Comparison of ENCODE assay signal across 13 cellular contexts in genomic region chr3:136149569-136150136, GRCh38. TPM values are rescaled to one million over a fixed set of nuclear protein-coding genes. Genes with fewer than 3 reads are reported as not detected.
A peak's percentile ranks its signal among the peaks of the same experiment; 100 is the strongest.
DNase-seq lines count a peak whose midpoint lies in the region; ATAC-seq and TF ChIP-seq lines count a peak whose summit lies in the region.
"Had no signal": no experiment of that assay in that cellular context is flagged by ENCODE, and none has a peak within 500 bp of the region (broad histone marks: within the 10 kb centered on the region; RNA-seq: fewer than 3 reads in every experiment).

No MANE protein-coding gene starts in this region.

- no peaks in the 10 kb centered on the region for H3K27me3 Mint-ChIP-seq in activated CD4-positive, alpha-beta T cell treated with anti-CD3 and anti-CD28 coated beads for 36 hours
- no peaks in the 10 kb centered on the region for H3K27me3 Mint-ChIP-seq in brain
- H3K27me3 Mint-ChIP-seq in natural killer cell (ENCODE audit: low read depth in 2 of 2): no peaks in the 10 kb centered on the region

- H3K4me1 Mint-ChIP-seq in activated CD4-positive, alpha-beta T cell treated with anti-CD3 and anti-CD28 coated beads for 36 hours: peaks cover 72% of the 10 kb centered on the region
- H3K4me1 Mint-ChIP-seq in brain: peaks cover 61% of the 10 kb centered on the region
- H3K4me1 Mint-ChIP-seq in natural killer cell: peaks cover 70 to 80% of the 10 kb centered on the region in 2 donors

- H3K27ac Mint-ChIP-seq in activated CD4-positive, alpha-beta T cell treated with anti-CD3 and anti-CD28 coated beads for 36 hours: peak overlapping the region; percentile 69
- peak overlapping the region in 4 of 5 experiments; percentile 1 to 77 (median 50) for H3K27ac Mint-ChIP-seq in brain
- peak overlapping the region; percentile 64 to 75 for H3K27ac Mint-ChIP-seq in natural killer cell

- no peak for TF ChIP-seq CTCF in brain (conservative IDR thresholded peaks at IDR 0.05)
- TF ChIP-seq CTCF in natural killer cell (IDR thresholded peaks at IDR 0.05): no peak

- no peak overlapping the region for H3K4me3 Mint-ChIP-seq in activated CD4-positive, alpha-beta T cell treated with anti-CD3 and anti-CD28 coated beads for 36 hours
- H3K4me3 Mint-ChIP-seq in brain (peak overlapping the region in 2 of 5 experiments; percentile 42 to 45), natural killer cell (peak overlapping the region; percentile 9)

- peaks cover 1 to 2% of the 10 kb centered on the region in 2 donors for H3K4me1 ChIP-seq in aorta (ENCODE audit: control insufficient read depth in 1 of 2, insufficient read depth in 2 of 2, low read length in 2 of 2)

- H3K27ac ChIP-seq in aorta (ENCODE audit: low read depth in 1 of 2, low read length in 2 of 2): no peak overlapping the region
- H3K27ac ChIP-seq: left lung had no signal

- H3K9me3 Mint-ChIP-seq in activated CD4-positive, alpha-beta T cell treated with anti-CD3 and anti-CD28 coated beads for 36 hours (ENCODE audit: low read depth): no peaks in the 10 kb centered on the region
- H3K9me3 Mint-ChIP-seq in brain (peaks cover 0 to 3% (median 0%) of the 10 kb centered on the region in 5 experiments), natural killer cell (no peaks in the 10 kb centered on the region)

- peak; percentile 81 for ATAC-seq in activated CD4-positive, alpha-beta T cell treated with anti-CD3 and anti-CD28 coated beads for 36 hours
- ATAC-seq in natural killer cell: no peak
- ATAC-seq in aorta (ENCODE audit: low FRiP score): no peak
- ATAC-seq: left lung had no signal

- intact Hi-C loops in activated CD4-positive, alpha-beta T cell treated with anti-CD3 and anti-CD28 coated beads for 36 hours (cut with DNase I, micrococcal nuclease): loop anchor here in 1 of 2 experiments (5.0 kb wide), 1 partner anchor 43 kb away; no protein-coding TSS in a partner anchor
- intact Hi-C loops in natural killer cell (cut with micrococcal nuclease) (loop anchor here (5.0 kb wide), 1 partner anchor 43 kb away; no protein-coding TSS in a partner anchor), aorta (cut with DNase I) (loop anchor here in 1 of 2 donors (5.0 kb wide), 1 partner anchor 43 kb away; no protein-coding TSS in a partner anchor)

- no peak overlapping the region for H3K4me3 ChIP-seq in aorta (ENCODE audit: low read length in 2 of 2)
- H3K4me3 ChIP-seq: left lung had no signal

- CTCF ChIA-PET in activated CD4-positive, alpha-beta T cell treated with anti-CD3 and anti-CD28 coated beads for 36 hours (lab: Charles Lee): interaction anchor here (1.1 kb wide), 1 partner anchor 9 kb away, joined by 3 read pairs; no protein-coding TSS in a partner anchor

- H3K36me3 ChIP-seq in aorta (ENCODE audit: control insufficient read depth in 1 of 2, insufficient read depth in 2 of 2, low read length in 1 of 2): peaks cover 3 to 8% of the 10 kb centered on the region in 2 donors

- peaks cover 33% of the 10 kb centered on the region for H3K36me3 Mint-ChIP-seq in activated CD4-positive, alpha-beta T cell treated with anti-CD3 and anti-CD28 coated beads for 36 hours (ENCODE audit: low read depth)
- peaks cover 52% of the 10 kb centered on the region for H3K36me3 Mint-ChIP-seq in brain
- peaks cover 26% of the 10 kb centered on the region for H3K36me3 Mint-ChIP-seq in natural killer cell

- H3K27me3 ChIP-seq in aorta (ENCODE audit: control insufficient read depth in 1 of 2, insufficient read depth in 2 of 2, low read length in 1 of 2): no peaks in the 10 kb centered on the region
- H3K27me3 ChIP-seq: left lung had no signal

- 53 to 56% methylated on average over 3 of the region's 3 CpGs for WGBS in aorta, 2 donors

- DNase-seq in activated CD4-positive, alpha-beta T cell treated with anti-CD3 and anti-CD28 coated beads for 36 hours: no peak
- DNase-seq in activated CD4-positive, alpha-beta T cell treated with anti-CD3 and anti-CD28 coated beads, Interleukin-2, amount 50 U/mL, for 48 hours: no peak
- DNase-seq in LHCN-M2 (ENCODE audit: low read depth) (peak; percentile 26), natural killer cell (no peak), cerebellum (ENCODE audit: low spot score) (no peak), aorta (no peak)
- DNase-seq in stimulated activated naive CD4-positive, alpha-beta T cell treated with Interleukin-2 at 50 U/mL for 16 hours (lab: John Stamatoyannopoulos, UW): no peak
- DNase-seq: AML-193, KBM-7, left lung, NCI-H524, posterior cingulate gyrus had no signal

- H3K9me3 ChIP-seq in aorta (ENCODE audit: control insufficient read depth, low read length): no peaks in the 10 kb centered on the region
- H3K9me3 ChIP-seq: left lung had no signal

- POLR2A ChIA-PET in activated CD4-positive, alpha-beta T cell treated with anti-CD3 and anti-CD28 coated beads for 36 hours (lab: Charles Lee): interaction anchor here (0.8 to 1.2 kb wide), 3 partner anchors 21 to 47 kb away, joined by 3 to 4 read pairs (median 4); partner anchors contain the start of gene MSL2

RNA-seq across cellular contexts. Expression of gene MSL2, which starts 46.5 kb away (rescaled TPM):
- 10 to 100 TPM; 39.5 to 48.3 TPM for total RNA-seq in activated CD4-positive, alpha-beta T cell treated with anti-CD3 and anti-CD28 coated beads for 36 hours
- total RNA-seq in LHCN-M2 (2014; rRNA removed) (7.6 and 9.1 TPM in 2 replicates), natural killer cell (100 to 1,000 TPM; 104 to 114 (median 110) TPM), cerebellum (36.3 TPM), aorta (10 to 100 TPM; 27.7 to 33.9 TPM)
- polyA plus RNA-seq in LHCN-M2 (2012): 4.8 TPM
- polyA plus RNA-seq in brain (ENCODE audit: insufficient read depth, low read depth, low replicate concordance) (17.2 TPM), aorta (1 to 10 TPM; 4.9 to 6.2 TPM)
